Comparison of ENCODE assay signal across 1 cellular context in the genomic region with DNA sequence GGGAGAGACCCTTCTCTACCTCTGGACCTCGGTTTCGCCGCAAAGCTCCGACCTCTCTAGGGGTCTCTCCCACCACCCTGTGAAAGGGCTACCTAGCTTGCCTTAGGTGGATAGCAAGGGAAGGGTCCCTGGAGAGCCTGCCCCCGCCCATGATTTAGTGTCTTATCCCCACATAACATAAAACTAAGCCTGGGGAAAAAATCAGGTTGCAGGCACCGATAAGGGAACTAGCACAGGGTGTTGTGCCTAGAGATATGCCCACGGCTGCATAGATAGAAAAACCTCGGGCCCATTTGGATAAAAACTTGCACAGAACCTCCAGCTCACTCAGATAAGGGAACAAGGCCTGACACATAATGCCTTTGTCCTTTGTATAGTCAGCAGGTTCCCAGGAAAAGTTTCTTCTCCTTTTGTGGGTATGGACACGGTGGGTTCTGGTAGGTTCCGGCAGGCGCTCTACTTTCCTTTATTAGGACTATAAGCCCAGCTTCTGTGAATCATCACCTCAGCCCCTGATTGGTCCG.
TF ChIP-seq lines count a peak whose summit lies in the region.

No MANE protein-coding gene starts in this region.

TF ChIP-seq in K562, 482 proteins besides CTCF, POLR2A, EP300 and RAD21 (continues in another document):
- TF ChIP-seq, protein P1, sequence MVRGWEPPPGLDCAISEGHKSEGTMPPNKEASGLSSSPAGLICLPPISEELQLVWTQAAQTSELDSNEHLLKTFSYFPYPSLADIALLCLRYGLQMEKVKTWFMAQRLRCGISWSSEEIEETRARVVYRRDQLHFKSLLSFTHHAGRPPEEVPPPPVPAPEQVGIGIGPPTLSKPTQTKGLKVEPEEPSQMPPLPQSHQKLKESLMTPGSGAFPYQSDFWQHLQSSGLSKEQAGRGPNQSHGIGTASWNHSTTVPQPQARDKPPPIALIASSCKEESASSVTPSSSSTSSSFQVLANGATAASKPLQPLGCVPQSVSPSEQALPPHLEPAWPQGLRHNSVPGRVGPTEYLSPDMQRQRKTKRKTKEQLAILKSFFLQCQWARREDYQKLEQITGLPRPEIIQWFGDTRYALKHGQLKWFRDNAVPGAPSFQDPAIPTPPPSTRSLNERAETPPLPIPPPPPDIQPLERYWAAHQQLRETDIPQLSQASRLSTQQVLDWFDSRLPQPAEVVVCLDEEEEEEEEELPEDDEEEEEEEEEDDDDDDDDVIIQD (CRISPR knock-in tag; IDR thresholded peaks at IDR 0.05): 0 out of 2 replicates have a peak, but pooled peaks have one; percentile 11
- no peak for TF ChIP-seq EHMT2 (IDR thresholded peaks at IDR 0.05)
- no peak for TF ChIP-seq ZNF561 (CRISPR knock-in tag; conservative IDR thresholded peaks at IDR 0.05)
- peak; percentile 95 for TF ChIP-seq DMBX1 (CRISPR knock-in tag; IDR thresholded peaks at IDR 0.05; ENCODE audit: borderline replicate concordance)
- no peak for TF ChIP-seq NR3C1 (CRISPR knock-in tag; IDR thresholded peaks at IDR 0.05)
- TF ChIP-seq MAZ (CRISPR knock-in tag; conservative IDR thresholded peaks at IDR 0.05 in 1 of 2, IDR thresholded peaks at IDR 0.05 in 1 of 2): peak in 1 of 2 experiments; percentile 71; a peak in 3 of 4 replicates
- no peak for TF ChIP-seq NCOA6 (IDR thresholded peaks at IDR 0.05)
- no peak for TF ChIP-seq CEBPG (CRISPR knock-in tag; IDR thresholded peaks at IDR 0.05)
- TF ChIP-seq CEBPG (tag; conservative IDR thresholded peaks at IDR 0.05 in 1 of 2, IDR thresholded peaks at IDR 0.05 in 1 of 2): no peak; a peak in 2 of 4 replicates
- no peak for TF ChIP-seq NELFE (IDR thresholded peaks at IDR 0.05; ENCODE audit: insufficient read depth, insufficient read length)
- TF ChIP-seq CBFA2T2 (conservative IDR thresholded peaks at IDR 0.05): peak; percentile 99
- TF ChIP-seq IRF9 (tag; IDR thresholded peaks at IDR 0.05): no peak
- peak; percentile 69; the same call in 1 of the 2 replicates for TF ChIP-seq MEF2A (IDR thresholded peaks at IDR 0.05; ENCODE audit: control insufficient read depth, low read depth, low read length)
- TF ChIP-seq SRSF1 (IDR thresholded peaks at IDR 0.05; ENCODE audit: low read depth, low read length): no peak
- TF ChIP-seq YY1 (IDR thresholded peaks at IDR 0.05; ENCODE audit: borderline replicate concordance in 1 of 3, control insufficient read depth in 1 of 3, extremely low read depth in 1 of 3, insufficient read depth in 3 of 3, insufficient read length in 1 of 3, insufficient replicate concordance in 2 of 3, low read depth in 1 of 3, low read length in 2 of 3): no peak
- no peak for TF ChIP-seq U2AF1 (optimal IDR thresholded peaks at IDR 0.05; ENCODE audit: low read depth, low read length)
- peak; percentile 60; the same call in 1 of the 2 replicates for TF ChIP-seq MTA1 (IDR thresholded peaks at IDR 0.05; ENCODE audit: borderline replicate concordance)
- TF ChIP-seq ESRRA (IDR thresholded peaks at IDR 0.05; ENCODE audit: borderline replicate concordance, low read depth): no peak; the same call in 1 of the 2 replicates
- TF ChIP-seq HDAC1 (IDR thresholded peaks at IDR 0.05): peak; percentile 83 to 86; a peak in 3 of 4 replicates
- no peak for TF ChIP-seq ZNF445 (CRISPR knock-in tag; IDR thresholded peaks at IDR 0.05; ENCODE audit: low read depth)
- TF ChIP-seq KLF10 (CRISPR knock-in tag; IDR thresholded peaks at IDR 0.05): no peak
- no peak for TF ChIP-seq PRMT5 (CRISPR knock-in tag; IDR thresholded peaks at IDR 0.05)
- TF ChIP-seq LARP7 (IDR thresholded peaks at IDR 0.05): no peak
- no peak for TF ChIP-seq ZNF75A (CRISPR knock-in tag; IDR thresholded peaks at IDR 0.05)
- TF ChIP-seq IFI16 (CRISPR knock-in tag; IDR thresholded peaks at IDR 0.05): no peak
- TF ChIP-seq TAL1 (IDR thresholded peaks at IDR 0.05): peak; percentile 99
- TF ChIP-seq ZNF134 (CRISPR knock-in tag; conservative IDR thresholded peaks at IDR 0.05): no peak
- peak; percentile 47 for TF ChIP-seq MEIS2 (IDR thresholded peaks at IDR 0.05; ENCODE audit: partially characterized antibody)
- no peak for TF ChIP-seq DNMT1 (IDR thresholded peaks at IDR 0.05)
- TF ChIP-seq, protein P2, sequence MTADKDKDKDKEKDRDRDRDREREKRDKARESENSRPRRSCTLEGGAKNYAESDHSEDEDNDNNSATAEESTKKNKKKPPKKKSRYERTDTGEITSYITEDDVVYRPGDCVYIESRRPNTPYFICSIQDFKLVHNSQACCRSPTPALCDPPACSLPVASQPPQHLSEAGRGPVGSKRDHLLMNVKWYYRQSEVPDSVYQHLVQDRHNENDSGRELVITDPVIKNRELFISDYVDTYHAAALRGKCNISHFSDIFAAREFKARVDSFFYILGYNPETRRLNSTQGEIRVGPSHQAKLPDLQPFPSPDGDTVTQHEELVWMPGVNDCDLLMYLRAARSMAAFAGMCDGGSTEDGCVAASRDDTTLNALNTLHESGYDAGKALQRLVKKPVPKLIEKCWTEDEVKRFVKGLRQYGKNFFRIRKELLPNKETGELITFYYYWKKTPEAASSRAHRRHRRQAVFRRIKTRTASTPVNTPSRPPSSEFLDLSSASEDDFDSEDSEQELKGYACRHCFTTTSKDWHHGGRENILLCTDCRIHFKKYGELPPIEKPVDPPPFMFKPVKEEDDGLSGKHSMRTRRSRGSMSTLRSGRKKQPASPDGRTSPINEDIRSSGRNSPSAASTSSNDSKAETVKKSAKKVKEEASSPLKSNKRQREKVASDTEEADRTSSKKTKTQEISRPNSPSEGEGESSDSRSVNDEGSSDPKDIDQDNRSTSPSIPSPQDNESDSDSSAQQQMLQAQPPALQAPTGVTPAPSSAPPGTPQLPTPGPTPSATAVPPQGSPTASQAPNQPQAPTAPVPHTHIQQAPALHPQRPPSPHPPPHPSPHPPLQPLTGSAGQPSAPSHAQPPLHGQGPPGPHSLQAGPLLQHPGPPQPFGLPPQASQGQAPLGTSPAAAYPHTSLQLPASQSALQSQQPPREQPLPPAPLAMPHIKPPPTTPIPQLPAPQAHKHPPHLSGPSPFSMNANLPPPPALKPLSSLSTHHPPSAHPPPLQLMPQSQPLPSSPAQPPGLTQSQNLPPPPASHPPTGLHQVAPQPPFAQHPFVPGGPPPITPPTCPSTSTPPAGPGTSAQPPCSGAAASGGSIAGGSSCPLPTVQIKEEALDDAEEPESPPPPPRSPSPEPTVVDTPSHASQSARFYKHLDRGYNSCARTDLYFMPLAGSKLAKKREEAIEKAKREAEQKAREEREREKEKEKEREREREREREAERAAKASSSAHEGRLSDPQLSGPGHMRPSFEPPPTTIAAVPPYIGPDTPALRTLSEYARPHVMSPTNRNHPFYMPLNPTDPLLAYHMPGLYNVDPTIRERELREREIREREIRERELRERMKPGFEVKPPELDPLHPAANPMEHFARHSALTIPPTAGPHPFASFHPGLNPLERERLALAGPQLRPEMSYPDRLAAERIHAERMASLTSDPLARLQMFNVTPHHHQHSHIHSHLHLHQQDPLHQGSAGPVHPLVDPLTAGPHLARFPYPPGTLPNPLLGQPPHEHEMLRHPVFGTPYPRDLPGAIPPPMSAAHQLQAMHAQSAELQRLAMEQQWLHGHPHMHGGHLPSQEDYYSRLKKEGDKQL (CRISPR knock-in tag; IDR thresholded peaks at IDR 0.05; ENCODE audit: borderline replicate concordance): no peak
- no peak for TF ChIP-seq ZNF696 (CRISPR knock-in tag; conservative IDR thresholded peaks at IDR 0.05)
- TF ChIP-seq, protein P3, sequence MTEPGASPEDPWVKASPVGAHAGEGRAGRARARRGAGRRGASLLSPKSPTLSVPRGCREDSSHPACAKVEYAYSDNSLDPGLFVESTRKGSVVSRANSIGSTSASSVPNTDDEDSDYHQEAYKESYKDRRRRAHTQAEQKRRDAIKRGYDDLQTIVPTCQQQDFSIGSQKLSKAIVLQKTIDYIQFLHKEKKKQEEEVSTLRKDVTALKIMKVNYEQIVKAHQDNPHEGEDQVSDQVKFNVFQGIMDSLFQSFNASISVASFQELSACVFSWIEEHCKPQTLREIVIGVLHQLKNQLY (CRISPR knock-in tag; conservative IDR thresholded peaks at IDR 0.05): no peak
- TF ChIP-seq, protein P4, sequence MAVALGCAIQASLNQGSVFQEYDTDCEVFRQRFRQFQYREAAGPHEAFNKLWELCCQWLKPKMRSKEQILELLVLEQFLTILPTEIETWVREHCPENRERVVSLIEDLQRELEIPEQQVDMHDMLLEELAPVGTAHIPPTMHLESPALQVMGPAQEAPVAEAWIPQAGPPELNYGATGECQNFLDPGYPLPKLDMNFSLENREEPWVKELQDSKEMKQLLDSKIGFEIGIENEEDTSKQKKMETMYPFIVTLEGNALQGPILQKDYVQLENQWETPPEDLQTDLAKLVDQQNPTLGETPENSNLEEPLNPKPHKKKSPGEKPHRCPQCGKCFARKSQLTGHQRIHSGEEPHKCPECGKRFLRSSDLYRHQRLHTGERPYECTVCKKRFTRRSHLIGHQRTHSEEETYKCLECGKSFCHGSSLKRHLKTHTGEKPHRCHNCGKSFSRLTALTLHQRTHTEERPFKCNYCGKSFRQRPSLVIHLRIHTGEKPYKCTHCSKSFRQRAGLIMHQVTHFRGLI (CRISPR knock-in tag; IDR thresholded peaks at IDR 0.05): peak; percentile 30; the same call in 1 of the 2 replicates
- TF ChIP-seq, protein P5, sequence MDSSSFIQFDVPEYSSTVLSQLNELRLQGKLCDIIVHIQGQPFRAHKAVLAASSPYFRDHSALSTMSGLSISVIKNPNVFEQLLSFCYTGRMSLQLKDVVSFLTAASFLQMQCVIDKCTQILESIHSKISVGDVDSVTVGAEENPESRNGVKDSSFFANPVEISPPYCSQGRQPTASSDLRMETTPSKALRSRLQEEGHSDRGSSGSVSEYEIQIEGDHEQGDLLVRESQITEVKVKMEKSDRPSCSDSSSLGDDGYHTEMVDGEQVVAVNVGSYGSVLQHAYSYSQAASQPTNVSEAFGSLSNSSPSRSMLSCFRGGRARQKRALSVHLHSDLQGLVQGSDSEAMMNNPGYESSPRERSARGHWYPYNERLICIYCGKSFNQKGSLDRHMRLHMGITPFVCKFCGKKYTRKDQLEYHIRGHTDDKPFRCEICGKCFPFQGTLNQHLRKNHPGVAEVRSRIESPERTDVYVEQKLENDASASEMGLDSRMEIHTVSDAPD (CRISPR knock-in tag; IDR thresholded peaks at IDR 0.05): no peak
- TF ChIP-seq POLR2AphosphoS2 (IDR thresholded peaks at IDR 0.05; ENCODE audit: low read length): no peak
- TF ChIP-seq AFF4 (CRISPR knock-in tag; IDR thresholded peaks at IDR 0.05): no peak
